In the genomic region with DNA sequence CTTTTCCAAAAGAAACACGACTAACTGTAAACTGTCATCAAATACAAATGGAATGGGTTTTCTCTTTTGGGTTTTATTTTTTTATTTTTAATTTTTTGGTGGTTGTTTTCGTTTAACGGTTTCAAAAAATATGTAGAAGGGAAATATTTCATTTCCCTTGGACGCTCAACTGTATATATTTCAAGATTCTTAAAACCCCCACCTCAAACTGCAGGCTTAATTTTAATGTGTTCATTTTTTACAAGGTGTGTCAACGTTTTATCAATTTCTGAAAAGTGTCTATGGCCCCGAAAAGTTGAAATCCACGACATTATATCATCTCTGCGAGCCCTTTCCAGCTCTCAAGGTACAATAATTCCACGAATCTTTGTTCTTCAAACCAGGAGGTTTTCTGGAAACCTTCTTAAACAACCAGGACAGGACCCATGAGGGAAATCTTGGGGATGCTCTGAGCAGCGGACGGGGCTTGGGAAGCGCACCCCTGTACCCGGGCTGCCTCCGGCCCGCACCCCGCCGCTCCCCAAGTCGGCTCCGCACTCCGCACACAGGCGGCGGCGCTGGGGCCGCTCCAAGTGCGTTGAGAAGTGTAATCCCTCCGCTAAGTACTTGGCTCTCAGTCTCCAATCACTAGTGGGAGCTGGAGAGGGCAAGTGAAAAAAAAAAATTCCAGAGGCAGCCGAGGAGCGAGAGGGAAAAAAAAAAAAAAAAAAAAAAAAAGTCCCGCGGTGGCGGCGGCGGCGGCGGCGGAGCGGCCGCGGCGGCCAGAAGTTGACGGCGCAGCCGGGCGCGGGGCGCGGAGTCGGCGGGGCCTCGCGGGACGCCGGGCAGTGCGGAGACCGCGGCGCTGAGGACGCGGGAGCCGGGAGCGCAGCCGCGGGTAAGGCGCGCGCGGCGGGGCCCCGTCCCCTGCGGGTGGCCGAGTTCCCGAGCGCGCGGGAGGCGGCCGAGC, we compare ENCODE assay signal across 8 cellular contexts. TPM values are rescaled to one million over a fixed set of nuclear protein-coding genes. Genes with fewer than 3 reads are reported as not detected.
A peak's percentile ranks its signal among the peaks of the same experiment; 100 is the strongest.
DNase-seq lines count a peak whose midpoint lies in the region; ATAC-seq and TF ChIP-seq lines count a peak whose summit lies in the region.

A gene (plus strand): TSS at position 764 of the 949 bp plus-strand sequence. CDS start 346,470 bp downstream, outside the sequence.

- H3K27ac ChIP-seq in DND-41 (ENCODE audit: low read length) = peak within 1 kb of the TSS; percentile 56
- H3K27ac ChIP-seq in KMS-11 = no peak within 1 kb of the TSS

- no peaks in the 10 kb centered on the region for H3K36me3 Mint-ChIP-seq in brain

- peak; percentile 48 for ATAC-seq in DND-41 (ENCODE audit: insufficient read depth, low read depth)

- H2AFZ ChIP-seq in DND-41 (ENCODE audit: low read depth, low read length) (peak within 1 kb of the TSS; percentile 65), KMS-11 (ENCODE audit: low read depth) (peak within 1 kb of the TSS; percentile 34; the same call in 1 of the 2 replicates)

- peaks cover 42% of the 10 kb centered on the region for H3K4me1 Mint-ChIP-seq in brain

- peaks cover 44% of the 10 kb centered on the region for H3K4me1 ChIP-seq in DND-41 (ENCODE audit: insufficient read depth, low read length)
- no peaks in the 10 kb centered on the region for H3K4me1 ChIP-seq in KMS-11 (ENCODE audit: low read depth, poor library complexity, severe bottlenecking)

- H3K4me3 ChIP-seq in DND-41 (ENCODE audit: low read depth in 1 of 2, low read length in 2 of 2) = peak within 1 kb of the TSS; percentile 54 to 69
- no peak within 1 kb of the TSS for H3K4me3 ChIP-seq in KMS-11 (IDR thresholded peaks at IDR 0.05; ENCODE audit: insufficient read depth, low read depth, low read length)
- H3K4me3 ChIP-seq in skeletal muscle cell (ENCODE audit: low read depth, low read length) = peak within 1 kb of the TSS; percentile 64

- peaks cover 40% of the 10 kb centered on the region for H3K27me3 Mint-ChIP-seq in brain

- no peaks in the 10 kb centered on the region for H3K9me3 ChIP-seq in DND-41 (ENCODE audit: insufficient read depth, low read length, severe bottlenecking)

- peak; percentile 41 for DNase-seq in DND-41
- DNase-seq in iPS-NIHi11 (ENCODE audit: low spot score) = peak; percentile 62
- peak; percentile 45 for DNase-seq in skeletal muscle cell (ENCODE audit: low read depth)
- no peak for DNase-seq in NCI-H446 treated with DMSO at 0.1 percent for 48 hours (lab: John Stamatoyannopoulos, UW)
- DNase-seq in AML-193 (lab: John Stamatoyannopoulos, UW) = no peak
- no peak for DNase-seq in RPMI8226

- no peaks in the 10 kb centered on the region for H3K36me3 ChIP-seq in DND-41 (ENCODE audit: insufficient read depth, low read length)
- H3K36me3 ChIP-seq in KMS-11 (ENCODE audit: insufficient read depth) = no peaks in the 10 kb centered on the region

- H4K20me1 ChIP-seq in DND-41 (ENCODE audit: insufficient read depth, low read length) (no peaks in the 10 kb centered on the region), KMS-11 (ENCODE audit: insufficient read depth) (no peaks in the 10 kb centered on the region)

- peak within 1 kb of the TSS; percentile 86 to 97 (median 94) for H3K4me3 Mint-ChIP-seq in brain

- H3K9me3 Mint-ChIP-seq in brain = no peaks in the 10 kb centered on the region

- H3K27me3 ChIP-seq in DND-41 (ENCODE audit: insufficient read depth, low read length, poor library complexity) (peaks cover 32% of the 10 kb centered on the region), KMS-11 (ENCODE audit: insufficient read depth, low read depth) (no peaks in the 10 kb centered on the region; the same call in 1 of the 2 replicates)

- H3K79me2 ChIP-seq in DND-41 (ENCODE audit: insufficient read depth, low read length) (no peaks in the 10 kb centered on the region), KMS-11 (ENCODE audit: insufficient read depth, low read depth) (no peaks in the 10 kb centered on the region)

- H3K9ac ChIP-seq in DND-41 (ENCODE audit: low read depth, low read length) (peak within 1 kb of the TSS; percentile 67), KMS-11 (peak within 1 kb of the TSS; percentile 8; the same call in 1 of the 2 replicates)

- peak within 1 kb of the TSS; percentile 85 for H3K4me2 ChIP-seq in DND-41 (ENCODE audit: insufficient read depth, low read length)
- peak within 1 kb of the TSS; percentile 64 for H3K4me2 ChIP-seq in KMS-11

- peak within 1 kb of the TSS; percentile 75 to 94 (median 93) for H3K27ac Mint-ChIP-seq in brain

- TF ChIP-seq CTCF in DND-41 (IDR thresholded peaks at IDR 0.05; ENCODE audit: borderline replicate concordance, extremely low read depth, low read length, poor library complexity, severe bottlenecking) (no peak), KMS-11 (conservative IDR thresholded peaks at IDR 0.05; ENCODE audit: low read depth, low read length) (no peak), brain (conservative IDR thresholded peaks at IDR 0.05) (no peak)

RNA-seq across cellular contexts. Expression of the gene that starts here (rescaled TPM):
- 1.1 TPM for polyA plus RNA-seq in brain (ENCODE audit: insufficient read depth, low read depth, low replicate concordance)

Comparison
In these comparisons a context has a peak if more than half of its experiments do, and no peak if none do; other contexts are left out.
1. DNase-seq: peak in DND-41 (single experiment), iPS-NIHi11 (single experiment) and skeletal muscle cell (single experiment); none in NCI-H446 treated with DMSO at 0.1 percent for 48 hours (single experiment), AML-193 (0 of 2) and RPMI8226 (single experiment).